In genomic region chr16:10151718-10152117, GRCh38 we compare ENCODE assay signal across 17 cellular contexts. TPM values are rescaled to one million over a fixed set of nuclear protein-coding genes. Genes with fewer than 3 reads are reported as not detected.
DNase-seq lines count a peak whose midpoint lies in the region; ATAC-seq and TF ChIP-seq lines count a peak whose summit lies in the region.
"Had no signal": no experiment of that assay in that cellular context is flagged by ENCODE, and none has a peak within 500 bp of the region (broad histone marks: within the 10 kb centered on the region; RNA-seq: fewer than 3 reads in every experiment).

No MANE protein-coding gene starts in this region.

- BruUV-seq in OCI-LY7 (replicated peaks; lab: Mats Ljungman, UMichigan), result no TSS peak

- no peak for TF ChIP-seq POLR2A in esophagus squamous epithelium (IDR thresholded peaks at IDR 0.05)

- H4K20me1 ChIP-seq in BLaER1 (no peaks in the 10 kb centered on the region), OCI-LY7 (ENCODE audit: insufficient read depth, low read length) (no peaks in the 10 kb centered on the region)
- H4K20me1 ChIP-seq: BLaER1 treated with 17β-estradiol and CSF1 and Interleukin-3, amounts not matched to agents 10 nM and 100 nM had no signal

- CTCF ChIA-PET in OCI-LY7 (lab: Charles Lee; ENCODE audit: unreplicated experiment), result no interaction called here

- peaks cover 16% of the 10 kb centered on the region for H3K9me3 ChIP-seq in BLaER1
- H3K9me3 ChIP-seq in esophagus squamous epithelium, result no peaks in the 10 kb centered on the region
- no peaks in the 10 kb centered on the region for H3K9me3 ChIP-seq in OCI-LY7 (ENCODE audit: low read length)

- H3K79me2 ChIP-seq in OCI-LY7 (ENCODE audit: insufficient read depth, low read depth, low read length), result no peaks in the 10 kb centered on the region

- DNase-seq in M059J (ENCODE audit: low read depth), result peak; percentile 66
- DNase-seq in RPMI8226, result peak; percentile 43
- DNase-seq in esophagus squamous epithelium (lab: John Stamatoyannopoulos, UW), result no peak
- DNase-seq in OCI-LY7 (ENCODE audit: low spot score), result no peak
- DNase-seq: CD4-positive, alpha-beta T cell; CD8-positive, alpha-beta memory T cell; DMS 273 treated with DMSO at 0.1 percent for 48 hours; DMS79; EL; GDM1; GOT3; H7; HCEC 1CT had no signal

- TF ChIP-seq CTCF in esophagus squamous epithelium (IDR thresholded peaks at IDR 0.05), result no peak
- no peak for TF ChIP-seq CTCF in OCI-LY7 (conservative IDR thresholded peaks at IDR 0.05; ENCODE audit: low read length)

- no peak for ATAC-seq in GM19397 (IDR thresholded peaks at IDR 0.05; ENCODE audit: unreplicated experiment)
- ATAC-seq: GM12878 had no signal

- H3K4me1 ChIP-seq in BLaER1, result peaks cover 27% of the 10 kb centered on the region
- no peaks in the 10 kb centered on the region for H3K4me1 ChIP-seq in esophagus squamous epithelium
- no peaks in the 10 kb centered on the region for H3K4me1 ChIP-seq in OCI-LY7 (ENCODE audit: insufficient read depth, low read length, poor library complexity, severe bottlenecking)

- POLR2A ChIA-PET in OCI-LY7 (lab: Charles Lee), result interaction anchor here (0.6 kb wide), 1 partner anchor 481 kb away, joined by 3 read pairs; no protein-coding TSS in a partner anchor

- no peak overlapping the region for H3K9ac ChIP-seq in BLaER1
- H3K9ac ChIP-seq: BLaER1 treated with 17β-estradiol and CSF1 and Interleukin-3, amounts not matched to agents 10 nM and 100 nM had no signal

- H3K36me3 ChIP-seq in BLaER1, result no peaks in the 10 kb centered on the region
- no peaks in the 10 kb centered on the region for H3K36me3 ChIP-seq in esophagus squamous epithelium
- no peaks in the 10 kb centered on the region for H3K36me3 ChIP-seq in OCI-LY7 (ENCODE audit: insufficient read depth, low read length)
- H3K36me3 ChIP-seq: BLaER1 treated with 17β-estradiol and CSF1 and Interleukin-3, amounts not matched to agents 10 nM and 100 nM had no signal

- H3K4me3 ChIP-seq in BLaER1, result no peak overlapping the region
- H3K4me3 ChIP-seq in esophagus squamous epithelium, result no peak overlapping the region
- H3K4me3 ChIP-seq in OCI-LY7 (ENCODE audit: low read depth, low read length, poor library complexity, severe bottlenecking), result no peak overlapping the region
- H3K4me3 ChIP-seq: BLaER1 treated with 17β-estradiol and CSF1 and Interleukin-3, amounts not matched to agents 10 nM and 100 nM; GM12878 had no signal

- no peak overlapping the region for H2AFZ ChIP-seq in OCI-LY7 (ENCODE audit: low read length)

- no peaks in the 10 kb centered on the region for H3K27me3 ChIP-seq in BLaER1
- no peaks in the 10 kb centered on the region for H3K27me3 ChIP-seq in esophagus squamous epithelium
- H3K27me3 ChIP-seq: BLaER1 treated with 17β-estradiol and CSF1 and Interleukin-3, amounts not matched to agents 10 nM and 100 nM had no signal

- no peaks in the 10 kb centered on the region for H3K9me2 ChIP-seq in OCI-LY7 (ENCODE audit: insufficient read depth, low read length)

- no peak overlapping the region for H3K27ac ChIP-seq in BLaER1
- no peak overlapping the region for H3K27ac ChIP-seq in esophagus squamous epithelium
- H3K27ac ChIP-seq in OCI-LY7 (ENCODE audit: low read depth, low read length, poor library complexity, severe bottlenecking), result no peak overlapping the region
- H3K27ac ChIP-seq: BLaER1 treated with 17β-estradiol and CSF1 and Interleukin-3, amounts not matched to agents 10 nM and 100 nM had no signal

- WGBS in esophagus squamous epithelium, 2 donors, result 70 to 79% methylated on average over 4 to 6 of the region's 6 CpGs

- intact Hi-C loops in esophagus squamous epithelium (cut with DNase I) (no loop called here), OCI-LY7 (cut with micrococcal nuclease; ENCODE audit: unreplicated experiment) (no loop called here)

- H3K4me2 ChIP-seq in BLaER1 (peak overlapping the region; percentile 58; the same call in 1 of the 2 replicates), OCI-LY7 (ENCODE audit: low read length) (no peak overlapping the region)

RNA-seq across cellular contexts. Expression of gene GRIN2A, which starts 30.5 kb away (rescaled TPM):
- 8.6 and 9.8 TPM in 2 replicates for total RNA-seq in M059J (2014; rRNA removed; shearing (Covaris generic))
- total RNA-seq in esophagus squamous epithelium (under 1 TPM; 0.19 to 0.56 (median 0.35) TPM), OCI-LY7 (2022) (not detected in 2 replicates)
- total RNA-seq in OCI-LY7 (2014; rRNA removed; shearing (Covaris generic)), result not detected in 2 replicates
- total RNA-seq: CD4-positive, alpha-beta T cell; CD8-positive, alpha-beta memory T cell had no signal

Comparison
In these comparisons a context has a peak if more than half of its experiments do, and no peak if none do; other contexts are left out.
1. DNase-seq: peak in M059J (single experiment) and RPMI8226 (single experiment); none in esophagus squamous epithelium (single experiment) and OCI-LY7 (single experiment).